ENCODE assay signal across 25 cellular contexts in genomic region chr3:188571531-188572115, GRCh38.
"Had no signal": no experiment of that assay in that cellular context is flagged by ENCODE, and none has a peak within 500 bp of the region (broad histone marks: within the 10 kb centered on the region; RNA-seq: fewer than 3 reads in every experiment).

No MANE protein-coding gene starts in this region.

- H3K9me3 Mint-ChIP-seq: activated B cell treated with CpG ODN at 0.5 μM for 24 hours; activated CD8-positive, alpha-beta T cell treated with anti-CD3 and anti-CD28 coated beads for 36 hours; activated T-cell treated with anti-CD3 and anti-CD28 coated beads, Interleukin-2, amount 50 U/mL, for 4 hours; activated T-helper 17 cell treated with anti-CD3 and anti-CD28 coated beads, Interleukin-2, amount 50 U/mL, for 72 hours; central memory CD8-positive, alpha-beta T cell; nephron had no signal

- H3K9me3 ChIP-seq: left lung, thoracic aorta, uterus had no signal

- H3K27ac Mint-ChIP-seq: activated B cell treated with CpG ODN at 0.5 μM for 24 hours; activated CD8-positive, alpha-beta T cell treated with anti-CD3 and anti-CD28 coated beads for 36 hours; activated T-helper 17 cell treated with anti-CD3 and anti-CD28 coated beads, Interleukin-2, amount 50 U/mL, for 72 hours; nephron had no signal

- H3K27ac ChIP-seq: brain microvascular endothelial cell, left lung, skin epidermis, thoracic aorta, uterus had no signal

- H3K4me3 Mint-ChIP-seq: activated B cell treated with CpG ODN at 0.5 μM for 24 hours; activated CD8-positive, alpha-beta T cell treated with anti-CD3 and anti-CD28 coated beads for 36 hours; activated T-cell treated with anti-CD3 and anti-CD28 coated beads, Interleukin-2, amount 50 U/mL, for 4 hours; activated T-helper 17 cell treated with anti-CD3 and anti-CD28 coated beads, Interleukin-2, amount 50 U/mL, for 72 hours; central memory CD8-positive, alpha-beta T cell; nephron had no signal

- H3K27me3 ChIP-seq: brain microvascular endothelial cell, left lung, uterus had no signal

- FAIRE-seq: endometrium had no signal

- H3K4me3 ChIP-seq: left lung, skin epidermis, thoracic aorta, uterus had no signal

- H3K4me1 Mint-ChIP-seq: activated T-helper 17 cell treated with anti-CD3 and anti-CD28 coated beads, Interleukin-2, amount 50 U/mL, for 72 hours had no signal

- H3K27me3 Mint-ChIP-seq: activated B cell treated with CpG ODN at 0.5 μM for 24 hours; activated CD8-positive, alpha-beta T cell treated with anti-CD3 and anti-CD28 coated beads for 36 hours; activated T-helper 17 cell treated with anti-CD3 and anti-CD28 coated beads, Interleukin-2, amount 50 U/mL, for 72 hours; central memory CD8-positive, alpha-beta T cell had no signal

- H3K4me1 ChIP-seq: uterus had no signal

- DNase-seq: activated B cell treated with CpG ODN at 0.5 μM for 24 hours; activated CD4-positive, alpha-beta T cell treated with anti-CD3 and anti-CD28 coated beads, Interleukin-2, amount 50 U/mL, for 1 hour; activated CD8-positive, alpha-beta T cell treated with anti-CD3 and anti-CD28 coated beads for 36 hours; activated gamma-delta T cell treated with Interleukin-2 at 50 U/mL for 16 hours; activated naive CD4-positive, alpha-beta T cell treated with anti-CD3 and anti-CD28 coated beads, Interleukin-2, amount 50 U/mL, for 16 hours; activated T-cell treated with anti-CD3 and anti-CD28 coated beads, Interleukin-2, amount 50 U/mL, for 4 hours; amniotic stem cell; brain microvascular endothelial cell; dermis blood vessel endothelial cell; effector CD4-positive, alpha-beta T cell; head of caudate nucleus; hippocampal formation; left lung; stimulated activated CD4-positive, alpha-beta T cell treated with anti-CD3 and anti-CD28 coated beads, Interleukin-12 subunit alpha, Interleukin-12 subunit beta, amount 100 ng/mL, for 4 hours; stimulated activated CD4-positive, alpha-beta T cell treated with anti-CD3 and anti-CD28 coated beads, Interleukin-4, amount 100 ng/mL, for 1 hour; stimulated activated naive CD8-positive, alpha-beta T cell treated with anti-CD3 and anti-CD28 coated beads, Interleukin-15, Interleukin-2, amounts not matched to agents 100 U/mL and 50 U/mL, for 24 hours; T-helper 2 cell; trophoblast cell; uterus had no signal
